21 cellular contexts compared by ENCODE assay signal in the genomic region with DNA sequence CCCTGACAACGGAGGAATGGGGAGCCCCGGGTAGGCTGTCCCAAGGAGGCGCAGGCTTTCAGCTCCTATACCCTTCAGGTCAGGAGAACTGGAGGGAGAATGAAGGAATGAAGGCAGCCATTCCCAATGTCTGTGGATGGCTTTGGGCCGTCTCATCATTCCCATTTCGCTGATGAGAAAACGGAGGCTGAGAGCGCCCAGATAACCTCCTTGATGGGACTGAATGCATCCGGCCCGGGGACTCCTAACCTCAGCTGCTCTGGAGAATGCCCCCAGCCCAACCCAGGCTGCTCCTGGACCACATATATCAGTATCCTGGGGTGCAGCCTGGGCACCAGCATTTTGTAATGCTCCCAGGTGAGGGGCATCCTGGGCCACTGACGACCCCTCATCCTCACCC. TPM values are rescaled to one million over a fixed set of nuclear protein-coding genes. Genes with fewer than 3 reads are reported as not detected.
DNase-seq lines count a peak whose midpoint lies in the region; ATAC-seq, FAIRE-seq and TF ChIP-seq lines count a peak whose summit lies in the region.
"Had no signal": no experiment of that assay in that cellular context is flagged by ENCODE, and none has a peak within 500 bp of the region (broad histone marks: within the 10 kb centered on the region; RNA-seq: fewer than 3 reads in every experiment).

No MANE protein-coding gene starts in this region.

- FAIRE-seq in kidney (lab: Jason Lieb, UNC), result no peak
- FAIRE-seq: D721Med, G401.6, GM12892 had no signal

- H3K4me1 ChIP-seq in right cardiac atrium (ENCODE audit: control insufficient read depth, insufficient read depth, low read length), result peaks cover 15% of the 10 kb centered on the region
- H3K4me1 ChIP-seq in kidney (ENCODE audit: control insufficient read depth in 1 of 2, insufficient read depth in 1 of 2, low read depth in 1 of 2, low read length in 2 of 2), result peaks cover 9 to 21% of the 10 kb centered on the region in 2 donors
- H3K4me1 ChIP-seq in psoas muscle, result peaks cover 5% of the 10 kb centered on the region
- H3K4me1 ChIP-seq in OCI-LY7 (ENCODE audit: insufficient read depth, low read length, poor library complexity, severe bottlenecking), result peaks cover 47% of the 10 kb centered on the region

- no peak overlapping the region for H3K4me2 ChIP-seq in OCI-LY7 (ENCODE audit: low read length)

- H3K4me3 ChIP-seq in right cardiac atrium (ENCODE audit: low read length) (no peak overlapping the region), kidney (ENCODE audit: low read length in 2 of 2) (no peak overlapping the region), psoas muscle (no peak overlapping the region), OCI-LY7 (ENCODE audit: low read depth, low read length, poor library complexity, severe bottlenecking) (no peak overlapping the region)

- H3K9ac ChIP-seq in kidney (ENCODE audit: low read length in 2 of 2), result no peak overlapping the region

- H3K9me2 ChIP-seq in OCI-LY7 (ENCODE audit: insufficient read depth, low read length), result no peaks in the 10 kb centered on the region

- ATAC-seq in right cardiac atrium, result no peak
- no peak for ATAC-seq in Right ventricle myocardium inferior
- ATAC-seq in psoas muscle, result no peak
- no peak for ATAC-seq in HG03095 (IDR thresholded peaks at IDR 0.05; ENCODE audit: unreplicated experiment)
- ATAC-seq: PC-3 had no signal

- TF ChIP-seq CTCF in kidney (IDR thresholded peaks at IDR 0.05; ENCODE audit: borderline replicate concordance, extremely low read depth, insufficient read depth) (no peak), psoas muscle (IDR thresholded peaks at IDR 0.05) (no peak), OCI-LY7 (conservative IDR thresholded peaks at IDR 0.05; ENCODE audit: low read length) (no peak)

- H3K9me3 ChIP-seq in right cardiac atrium (ENCODE audit: control insufficient read depth, low read length) (no peaks in the 10 kb centered on the region), kidney (ENCODE audit: control insufficient read depth in 1 of 2, low read length in 2 of 2) (peaks cover 0 to 7% of the 10 kb centered on the region in 2 donors), psoas muscle (no peaks in the 10 kb centered on the region), OCI-LY7 (ENCODE audit: low read length) (no peaks in the 10 kb centered on the region)

- WGBS in right cardiac atrium, result 90% methylated on average over 10 of the region's 10 CpGs
- WGBS in psoas muscle, 3 donors, result 92 to 96% (median 95%) methylated on average over 10 of the region's 10 CpGs

- intact Hi-C loops in right cardiac atrium (cut with DNase I) (no loop called here), Right ventricle myocardium inferior (cut with DNase I) (loop anchor here (2.0 kb wide), 1 partner anchor 44 kb away; no protein-coding TSS in a partner anchor), kidney (cut with DNase I) (no loop called here), psoas muscle (cut with DNase I) (loop anchor here in 1 of 2 donors (5.0 kb wide), 1 partner anchor 45 kb away; no protein-coding TSS in a partner anchor), OCI-LY7 (cut with micrococcal nuclease; ENCODE audit: unreplicated experiment) (loop anchor here (5.0 kb wide), 1 partner anchor 45 kb away; no protein-coding TSS in a partner anchor)

- no peaks in the 10 kb centered on the region for H4K20me1 ChIP-seq in OCI-LY7 (ENCODE audit: insufficient read depth, low read length)

- BruUV-seq in OCI-LY7 (replicated peaks; lab: Mats Ljungman, UMichigan), result no TSS peak

- no peaks in the 10 kb centered on the region for H3K27me3 ChIP-seq in right cardiac atrium (ENCODE audit: control insufficient read depth, insufficient read depth)
- H3K27me3 ChIP-seq in psoas muscle (ENCODE audit: insufficient read depth in 3 of 3, low read length in 2 of 3), result no peaks in the 10 kb centered on the region

- H3K27ac ChIP-seq in right cardiac atrium (ENCODE audit: low read length), result no peak overlapping the region
- no peak overlapping the region for H3K27ac ChIP-seq in kidney (ENCODE audit: low read depth in 2 of 2, low read length in 2 of 2)
- H3K27ac ChIP-seq in psoas muscle, result no peak overlapping the region
- no peak overlapping the region for H3K27ac ChIP-seq in OCI-LY7 (ENCODE audit: low read depth, low read length, poor library complexity, severe bottlenecking)

- H3K36me3 ChIP-seq in kidney (ENCODE audit: control insufficient read depth in 1 of 2, insufficient read depth in 2 of 2, low read length in 2 of 2) (no peaks in the 10 kb centered on the region), psoas muscle (ENCODE audit: insufficient read depth in 1 of 2, low read depth in 1 of 2) (no peaks in the 10 kb centered on the region), OCI-LY7 (ENCODE audit: insufficient read depth, low read length) (no peaks in the 10 kb centered on the region)

- no peak overlapping the region for H2AFZ ChIP-seq in OCI-LY7 (ENCODE audit: low read length)

- H3K79me2 ChIP-seq in OCI-LY7 (ENCODE audit: insufficient read depth, low read depth, low read length), result no peaks in the 10 kb centered on the region

- DNase-seq in right cardiac atrium (peak in 2 of 3 donors; percentile 23 to 36), Right ventricle myocardium inferior (ENCODE audit: missing footprints) (no peak), kidney (peak; percentile 37), psoas muscle (peak; percentile 2 to 23), OCI-LY7 (ENCODE audit: low spot score) (no peak), GDM1 (lab: John Stamatoyannopoulos, UW) (no peak)
- no peak for DNase-seq in central memory CD4-positive, alpha-beta T cell
- DNase-seq: CD4-positive, alpha-beta memory T cell; DMS79 treated with DMSO at 0.1 percent for 48 hours; HFFc6; Karpas-422; MM.1S; NCI-H1105; NCI-H187; NK-92 treated with Interleukin-12 subunit alpha and Interleukin-12 subunit beta, amount 100 ng/mL, for 24 hours; PC-3 had no signal

- CTCF ChIA-PET in OCI-LY7 (lab: Charles Lee; ENCODE audit: unreplicated experiment), result no interaction called here

- POLR2A ChIA-PET in OCI-LY7 (lab: Charles Lee), result no interaction called here

RNA-seq across cellular contexts. Expression of gene RNU6ATAC, which starts 52.6 kb away (rescaled TPM):
- 100 to 1,000 TPM; 146 to 251 (median 243) TPM for total RNA-seq in right cardiac atrium
- not detected for polyA plus RNA-seq in right cardiac atrium
- 122 TPM for total RNA-seq in Right ventricle myocardium inferior
- 232 TPM for total RNA-seq in kidney
- not detected for polyA plus RNA-seq in kidney (ENCODE audit: insufficient read depth, low read depth, low replicate concordance)
- 100 to 1,000 TPM in 2 of 4 donors, 10 to 100 TPM in 2; 13.1 to 120 (median 74.0) TPM for total RNA-seq in psoas muscle
- polyA plus RNA-seq in psoas muscle, result not detected
- not detected in 2 replicates for total RNA-seq in OCI-LY7 (2014; rRNA removed; shearing (Covaris generic))
- total RNA-seq in OCI-LY7 (2022), result 80.3 and 130 TPM in 2 replicates
- total RNA-seq: H4, PC-3 had no signal
- polyA plus RNA-seq: CD4-positive, alpha-beta memory T cell had no signal

Comparison
In these comparisons a context has a peak if more than half of its experiments do, and no peak if none do; other contexts are left out.
1. DNase-seq: peak in right cardiac atrium (2 of 3), kidney (single experiment) and psoas muscle (2 of 2); none in Right ventricle myocardium inferior (single experiment), OCI-LY7 (single experiment), central memory CD4-positive, alpha-beta T cell (single experiment) and GDM1 (single experiment).
2. intact Hi-C loops: an anchor here in Right ventricle myocardium inferior (2.0 kb wide) and OCI-LY7 (5.0 kb wide); none called in right cardiac atrium and kidney.